In genomic region chr4:6893449-6894085, GRCh38 we compare ENCODE assay signal across 1 cellular context.
TF ChIP-seq lines count a peak whose summit lies in the region.

No MANE protein-coding gene starts in this region.

TF ChIP-seq in HepG2, 621 proteins besides CTCF, POLR2A, EP300 and RAD21 (continued from another document and continues in another):
- no peak for TF ChIP-seq ZBTB40 (IDR thresholded peaks at IDR 0.05)
- no peak; the same call in 1 of the 2 replicates for TF ChIP-seq ZBTB40 (CRISPR knock-in tag; IDR thresholded peaks at IDR 0.05)
- no peak for TF ChIP-seq AKAP8 (CRISPR knock-in tag; IDR thresholded peaks at IDR 0.05)
- TF ChIP-seq ZNF609 (CRISPR knock-in tag; IDR thresholded peaks at IDR 0.05; ENCODE audit: borderline replicate concordance), result peak; percentile 77
- TF ChIP-seq CC2D1A (CRISPR knock-in tag; IDR thresholded peaks at IDR 0.05), result no peak
- TF ChIP-seq PRPF4 (IDR thresholded peaks at IDR 0.05; ENCODE audit: low read depth, low read length, poor library complexity, severe bottlenecking), result no peak
- peak; percentile 83 for TF ChIP-seq ZBTB25 (CRISPR knock-in tag; IDR thresholded peaks at IDR 0.05)
- peak; percentile 64 for TF ChIP-seq MED8 (CRISPR knock-in tag; IDR thresholded peaks at IDR 0.05; ENCODE audit: insufficient replicate concordance)
- TF ChIP-seq RNF2 (conservative IDR thresholded peaks at IDR 0.05; ENCODE audit: low read depth), result peak; percentile 63; the same call in 1 of the 2 replicates
- peak; percentile 98 for TF ChIP-seq GATAD2A (CRISPR knock-in tag; IDR thresholded peaks at IDR 0.05)
- 0 out of 2 replicates have a peak, but pooled peaks have one; percentile 31 for TF ChIP-seq ZNF276 (CRISPR knock-in tag; IDR thresholded peaks at IDR 0.05; ENCODE audit: low read depth)
- no peak for TF ChIP-seq MXD1 (CRISPR knock-in tag; IDR thresholded peaks at IDR 0.05)
- TF ChIP-seq HNF1A (IDR thresholded peaks at IDR 0.05; ENCODE audit: low read depth), result peak; percentile 93
- TF ChIP-seq HNF1A (CRISPR knock-in tag; IDR thresholded peaks at IDR 0.05; ENCODE audit: borderline replicate concordance), result peak; percentile 98
- TF ChIP-seq ELF4 (CRISPR knock-in tag; IDR thresholded peaks at IDR 0.05; ENCODE audit: borderline replicate concordance), result peak; percentile 21; the same call in 1 of the 2 replicates
- no peak for TF ChIP-seq IRX3 (CRISPR knock-in tag; IDR thresholded peaks at IDR 0.05; ENCODE audit: borderline replicate concordance, low read depth)
- no peak for TF ChIP-seq ZNF251 (CRISPR knock-in tag; IDR thresholded peaks at IDR 0.05)
- TF ChIP-seq ZSCAN12 (CRISPR knock-in tag; IDR thresholded peaks at IDR 0.05), result no peak
- TF ChIP-seq HOMEZ (CRISPR knock-in tag; IDR thresholded peaks at IDR 0.05; ENCODE audit: low read depth), result peak; percentile 80
- TF ChIP-seq ZNF33A (CRISPR knock-in tag; IDR thresholded peaks at IDR 0.05; ENCODE audit: borderline replicate concordance), result no peak
- peak; percentile 92 for TF ChIP-seq SOX5 (CRISPR knock-in tag; IDR thresholded peaks at IDR 0.05; ENCODE audit: borderline replicate concordance)
- TF ChIP-seq HCFC1 (IDR thresholded peaks at IDR 0.05; ENCODE audit: low read depth, low read length), result 0 out of 2 replicates have a peak, but pooled peaks have one; percentile 35
- TF ChIP-seq IKZF1 (IDR thresholded peaks at IDR 0.05), result no peak
- peak; percentile 92; the same call in 1 of the 3 replicates for TF ChIP-seq MXI1 (IDR thresholded peaks at IDR 0.05; ENCODE audit: borderline replicate concordance, low read depth, low read length)
- 0 out of 2 replicates have a peak, but pooled peaks have one; percentile 56 for TF ChIP-seq SNAPC5 (CRISPR knock-in tag; IDR thresholded peaks at IDR 0.05; ENCODE audit: borderline replicate concordance)
- peak; percentile 76 for TF ChIP-seq ZNF263 (CRISPR knock-in tag; IDR thresholded peaks at IDR 0.05)
- 0 out of 2 replicates have a peak, but pooled peaks have one; percentile 51 for TF ChIP-seq MTF2 (CRISPR knock-in tag; IDR thresholded peaks at IDR 0.05; ENCODE audit: borderline replicate concordance)
- TF ChIP-seq AHR (CRISPR knock-in tag; IDR thresholded peaks at IDR 0.05), result no peak; the same call in 1 of the 2 replicates
- TF ChIP-seq MED1 (CRISPR knock-in tag; IDR thresholded peaks at IDR 0.05), result peak; percentile 98
- peak; percentile 89 for TF ChIP-seq CEBPB (IDR thresholded peaks at IDR 0.05; ENCODE audit: borderline replicate concordance, low read depth, low read length)
- 0 out of 4 replicates have a peak, but pooled peaks of 1 of the 2 experiments have one; percentile 32 for TF ChIP-seq NR2F1 (CRISPR knock-in tag; IDR thresholded peaks at IDR 0.05)
